21 cellular contexts compared by ENCODE assay signal in the genomic region with DNA sequence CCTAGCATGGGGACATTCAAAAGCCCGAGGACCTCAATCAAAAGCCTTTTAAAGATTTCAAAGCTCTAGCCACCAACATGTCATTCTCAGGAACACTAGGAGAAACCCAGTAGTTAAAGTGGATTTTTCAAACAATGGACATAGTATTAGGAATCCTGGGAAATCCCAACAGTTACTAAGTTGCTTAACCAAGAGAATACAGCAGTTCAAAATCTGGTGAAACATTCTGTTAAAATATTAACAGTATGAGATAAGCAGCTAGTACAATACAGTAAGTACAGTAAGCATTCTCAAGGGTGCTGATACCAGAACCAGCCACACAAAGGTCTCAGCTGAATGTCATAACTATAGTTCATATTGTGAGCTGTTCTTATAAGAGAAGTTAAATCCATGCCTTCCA.
"Had no signal": no experiment of that assay in that cellular context is flagged by ENCODE, and none has a peak within 500 bp of the region (broad histone marks: within the 10 kb centered on the region; RNA-seq: fewer than 3 reads in every experiment).

No MANE protein-coding gene starts in this region.

- ATAC-seq: activated CD4-positive, CD25-positive, alpha-beta regulatory T cell treated with anti-CD3 and anti-CD28 coated beads, Interleukin-2, amount 50 U/mL, for 24 hours; activated naive CD8-positive, alpha-beta T cell treated with anti-CD3 and anti-CD28 coated beads, Interleukin-2, amount 50 U/mL, for 24 hours; foreskin keratinocyte; natural killer cell treated with Interleukin-12 subunit alpha and Interleukin-12 subunit beta and Interleukin-15 and Interleukin-18, amount 100 ng/mL, for 72 hours had no signal

- H3K4me1 ChIP-seq: esophagus squamous epithelium, foreskin keratinocyte had no signal

- FAIRE-seq: endothelial cell of umbilical vein had no signal

- DNase-seq: activated CD4-positive, alpha-beta T cell treated with anti-CD3 and anti-CD28 coated beads, Interleukin-2, amount 50 U/mL, for 1 hour; activated naive CD4-positive, alpha-beta T cell treated with anti-CD3 and anti-CD28 coated beads for 36 hours; activated naive CD8-positive, alpha-beta T cell treated with anti-CD3 and anti-CD28 coated beads, Interleukin-2, amount 50 U/mL, for 24 hours; caudate nucleus; cortex of kidney; effector CD4-positive, alpha-beta T cell; esophagus squamous epithelium; foreskin keratinocyte; heart left ventricle; left ventricle myocardium inferior; posterior cingulate gyrus; stimulated activated CD4-positive, alpha-beta T cell treated with anti-CD3 and anti-CD28 coated beads, Interleukin-4, amount 100 ng/mL, for 4 hours; stimulated activated CD8-positive, alpha-beta memory T cell treated with anti-CD3 and anti-CD28 coated beads, Interleukin-4, amount 100 ng/mL, for 48 hours; stimulated activated naive CD4-positive, alpha-beta T cell treated with Interleukin-2 at 50 U/mL for 16 hours; substantia nigra had no signal

- H3K27me3 ChIP-seq: esophagus squamous epithelium, foreskin keratinocyte, heart left ventricle, right atrium auricular region, tibial nerve had no signal

- H3K4me3 ChIP-seq: esophagus squamous epithelium, heart left ventricle, left ventricle myocardium inferior, right atrium auricular region, skin epidermis, tibial nerve had no signal

- H3K27ac ChIP-seq: esophagus squamous epithelium, foreskin keratinocyte, heart left ventricle, left ventricle myocardium inferior, right atrium auricular region, skin epidermis, tibial nerve had no signal

- H3K36me3 ChIP-seq: right atrium auricular region had no signal
